In the genomic region with DNA sequence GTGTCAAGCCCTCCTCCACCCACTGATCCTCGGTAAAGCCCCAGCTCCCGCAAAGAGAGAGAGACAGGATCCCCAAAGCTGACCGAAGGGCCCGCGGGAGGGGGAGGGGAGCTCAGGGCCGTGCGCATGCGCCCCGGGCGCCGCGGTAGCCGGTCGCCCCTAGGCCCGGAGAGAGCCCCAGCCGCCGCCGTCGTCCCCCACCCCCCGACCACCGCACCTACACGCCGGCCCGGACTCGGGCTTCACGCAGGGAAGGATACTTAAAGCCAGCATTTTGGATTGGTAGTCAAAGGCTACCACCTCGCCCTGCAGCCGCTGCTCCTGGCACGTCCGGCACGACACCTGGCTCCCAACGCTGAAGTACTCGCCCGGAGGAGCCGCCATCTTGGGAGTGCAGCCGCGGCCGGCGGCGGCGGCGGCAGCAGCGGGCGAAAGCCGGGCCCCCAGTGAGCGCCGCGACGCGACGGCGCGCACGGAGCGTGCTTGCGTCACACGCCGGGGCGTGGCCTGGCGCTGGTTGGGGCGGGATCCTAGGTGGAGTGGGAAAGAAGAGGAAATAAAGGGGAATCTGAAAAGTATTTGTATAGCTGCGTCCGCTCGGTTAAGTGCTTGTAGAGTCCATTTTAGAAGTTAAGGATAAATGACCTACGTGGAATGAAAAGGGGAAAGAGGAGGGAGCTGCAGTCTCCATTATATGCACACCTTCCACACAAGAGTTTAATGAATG, we compare ENCODE assay signal across 1 cellular context.
TF ChIP-seq lines count a peak whose summit lies in the region.

A gene (minus strand): TSS at position 468 of the 727 bp plus-strand sequence. CDS start 84 bp downstream, at position 384.

TF ChIP-seq in HepG2, 621 proteins besides CTCF, POLR2A, EP300 and RAD21 (continued from another document and continues in another):
- TF ChIP-seq, protein P1, sequence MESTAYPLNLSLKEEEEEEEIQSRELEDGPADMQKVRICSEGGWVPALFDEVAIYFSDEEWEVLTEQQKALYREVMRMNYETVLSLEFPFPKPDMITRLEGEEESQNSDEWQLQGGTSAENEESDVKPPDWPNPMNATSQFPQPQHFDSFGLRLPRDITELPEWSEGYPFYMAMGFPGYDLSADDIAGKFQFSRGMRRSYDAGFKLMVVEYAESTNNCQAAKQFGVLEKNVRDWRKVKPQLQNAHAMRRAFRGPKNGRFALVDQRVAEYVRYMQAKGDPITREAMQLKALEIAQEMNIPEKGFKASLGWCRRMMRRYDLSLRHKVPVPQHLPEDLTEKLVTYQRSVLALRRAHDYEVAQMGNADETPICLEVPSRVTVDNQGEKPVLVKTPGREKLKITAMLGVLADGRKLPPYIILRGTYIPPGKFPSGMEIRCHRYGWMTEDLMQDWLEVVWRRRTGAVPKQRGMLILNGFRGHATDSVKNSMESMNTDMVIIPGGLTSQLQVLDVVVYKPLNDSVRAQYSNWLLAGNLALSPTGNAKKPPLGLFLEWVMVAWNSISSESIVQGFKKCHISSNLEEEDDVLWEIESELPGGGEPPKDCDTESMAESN (CRISPR knock-in tag; conservative IDR thresholded peaks at IDR 0.05), result peak; percentile 86
- TF ChIP-seq ZNF446 (CRISPR knock-in tag; IDR thresholded peaks at IDR 0.05) (peak; percentile 69; the same call in 1 of the 2 replicates), ATF1 (CRISPR knock-in tag; IDR thresholded peaks at IDR 0.05) (0 out of 2 replicates have a peak, but pooled peaks have one; percentile 18), NFYC (CRISPR knock-in tag; IDR thresholded peaks at IDR 0.05) (no peak), JUN (CRISPR knock-in tag; IDR thresholded peaks at IDR 0.05) (no peak; the same call in 1 of the 2 replicates), TOPORS (CRISPR knock-in tag; IDR thresholded peaks at IDR 0.05) (peak; percentile 62; the same call in 1 of the 2 replicates), HNF4G (IDR thresholded peaks at IDR 0.05; ENCODE audit: borderline replicate concordance, low read depth, low read length) (no peak), HNF4G (CRISPR knock-in tag; IDR thresholded peaks at IDR 0.05; ENCODE audit: borderline replicate concordance, low read depth) (0 out of 2 replicates have a peak, but pooled peaks have one; percentile 26), ERF (CRISPR knock-in tag; IDR thresholded peaks at IDR 0.05) (peak; percentile 19; the same call in 1 of the 2 replicates), WIZ (CRISPR knock-in tag; IDR thresholded peaks at IDR 0.05) (peak; percentile 65; the same call in 1 of the 2 replicates), PHF8 (CRISPR knock-in tag; IDR thresholded peaks at IDR 0.05) (peak; percentile 61), SMARCE1 (IDR thresholded peaks at IDR 0.05; ENCODE audit: borderline replicate concordance) (no peak), TAF15 (IDR thresholded peaks at IDR 0.05; ENCODE audit: low read depth, low read length, poor library complexity, severe bottlenecking) (peak; percentile 82), TAF1 (CRISPR knock-in tag; IDR thresholded peaks at IDR 0.05) (peak; percentile 65), RAD51 (IDR thresholded peaks at IDR 0.05; ENCODE audit: borderline replicate concordance) (no peak), CCDC6 (CRISPR knock-in tag; IDR thresholded peaks at IDR 0.05) (peak; percentile 25; the same call in 1 of the 2 replicates), MTF1 (CRISPR knock-in tag; IDR thresholded peaks at IDR 0.05) (no peak), ZNF761 (CRISPR knock-in tag; conservative IDR thresholded peaks at IDR 0.05) (peak; percentile 87), MBNL3 (CRISPR knock-in tag; conservative IDR thresholded peaks at IDR 0.05) (no peak), PHF20 (CRISPR knock-in tag; IDR thresholded peaks at IDR 0.05) (peak; percentile 50; the same call in 1 of the 2 replicates), GTF3A (CRISPR knock-in tag; conservative IDR thresholded peaks at IDR 0.05) (no peak), MTA1 (CRISPR knock-in tag; IDR thresholded peaks at IDR 0.05; ENCODE audit: borderline replicate concordance) (peak; percentile 33; the same call in 1 of the 2 replicates), SMAD1 (CRISPR knock-in tag; IDR thresholded peaks at IDR 0.05; ENCODE audit: borderline replicate concordance, low read depth) (no peak), MED1 (CRISPR knock-in tag; IDR thresholded peaks at IDR 0.05) (no peak), FOXJ3 (CRISPR knock-in tag; IDR thresholded peaks at IDR 0.05; ENCODE audit: borderline replicate concordance) (no peak), YEATS4 (CRISPR knock-in tag; IDR thresholded peaks at IDR 0.05; ENCODE audit: borderline replicate concordance) (peak; percentile 85; the same call in 1 of the 2 replicates)
- TF ChIP-seq, protein P2, sequence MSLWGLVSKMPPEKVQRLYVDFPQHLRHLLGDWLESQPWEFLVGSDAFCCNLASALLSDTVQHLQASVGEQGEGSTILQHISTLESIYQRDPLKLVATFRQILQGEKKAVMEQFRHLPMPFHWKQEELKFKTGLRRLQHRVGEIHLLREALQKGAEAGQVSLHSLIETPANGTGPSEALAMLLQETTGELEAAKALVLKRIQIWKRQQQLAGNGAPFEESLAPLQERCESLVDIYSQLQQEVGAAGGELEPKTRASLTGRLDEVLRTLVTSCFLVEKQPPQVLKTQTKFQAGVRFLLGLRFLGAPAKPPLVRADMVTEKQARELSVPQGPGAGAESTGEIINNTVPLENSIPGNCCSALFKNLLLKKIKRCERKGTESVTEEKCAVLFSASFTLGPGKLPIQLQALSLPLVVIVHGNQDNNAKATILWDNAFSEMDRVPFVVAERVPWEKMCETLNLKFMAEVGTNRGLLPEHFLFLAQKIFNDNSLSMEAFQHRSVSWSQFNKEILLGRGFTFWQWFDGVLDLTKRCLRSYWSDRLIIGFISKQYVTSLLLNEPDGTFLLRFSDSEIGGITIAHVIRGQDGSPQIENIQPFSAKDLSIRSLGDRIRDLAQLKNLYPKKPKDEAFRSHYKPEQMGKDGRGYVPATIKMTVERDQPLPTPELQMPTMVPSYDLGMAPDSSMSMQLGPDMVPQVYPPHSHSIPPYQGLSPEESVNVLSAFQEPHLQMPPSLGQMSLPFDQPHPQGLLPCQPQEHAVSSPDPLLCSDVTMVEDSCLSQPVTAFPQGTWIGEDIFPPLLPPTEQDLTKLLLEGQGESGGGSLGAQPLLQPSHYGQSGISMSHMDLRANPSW (CRISPR knock-in tag; IDR thresholded peaks at IDR 0.05; ENCODE audit: borderline replicate concordance), result no peak; the same call in 1 of the 2 replicates
- TF ChIP-seq, protein P3, sequence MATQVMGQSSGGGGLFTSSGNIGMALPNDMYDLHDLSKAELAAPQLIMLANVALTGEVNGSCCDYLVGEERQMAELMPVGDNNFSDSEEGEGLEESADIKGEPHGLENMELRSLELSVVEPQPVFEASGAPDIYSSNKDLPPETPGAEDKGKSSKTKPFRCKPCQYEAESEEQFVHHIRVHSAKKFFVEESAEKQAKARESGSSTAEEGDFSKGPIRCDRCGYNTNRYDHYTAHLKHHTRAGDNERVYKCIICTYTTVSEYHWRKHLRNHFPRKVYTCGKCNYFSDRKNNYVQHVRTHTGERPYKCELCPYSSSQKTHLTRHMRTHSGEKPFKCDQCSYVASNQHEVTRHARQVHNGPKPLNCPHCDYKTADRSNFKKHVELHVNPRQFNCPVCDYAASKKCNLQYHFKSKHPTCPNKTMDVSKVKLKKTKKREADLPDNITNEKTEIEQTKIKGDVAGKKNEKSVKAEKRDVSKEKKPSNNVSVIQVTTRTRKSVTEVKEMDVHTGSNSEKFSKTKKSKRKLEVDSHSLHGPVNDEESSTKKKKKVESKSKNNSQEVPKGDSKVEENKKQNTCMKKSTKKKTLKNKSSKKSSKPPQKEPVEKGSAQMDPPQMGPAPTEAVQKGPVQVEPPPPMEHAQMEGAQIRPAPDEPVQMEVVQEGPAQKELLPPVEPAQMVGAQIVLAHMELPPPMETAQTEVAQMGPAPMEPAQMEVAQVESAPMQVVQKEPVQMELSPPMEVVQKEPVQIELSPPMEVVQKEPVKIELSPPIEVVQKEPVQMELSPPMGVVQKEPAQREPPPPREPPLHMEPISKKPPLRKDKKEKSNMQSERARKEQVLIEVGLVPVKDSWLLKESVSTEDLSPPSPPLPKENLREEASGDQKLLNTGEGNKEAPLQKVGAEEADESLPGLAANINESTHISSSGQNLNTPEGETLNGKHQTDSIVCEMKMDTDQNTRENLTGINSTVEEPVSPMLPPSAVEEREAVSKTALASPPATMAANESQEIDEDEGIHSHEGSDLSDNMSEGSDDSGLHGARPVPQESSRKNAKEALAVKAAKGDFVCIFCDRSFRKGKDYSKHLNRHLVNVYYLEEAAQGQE (IDR thresholded peaks at IDR 0.05; ENCODE audit: borderline replicate concordance in 1 of 2, low read depth in 1 of 2, low read length in 2 of 2), result peak in 1 of 2 experiments; percentile 21; a peak in 1 of 4 replicates
- TF ChIP-seq, protein P4, sequence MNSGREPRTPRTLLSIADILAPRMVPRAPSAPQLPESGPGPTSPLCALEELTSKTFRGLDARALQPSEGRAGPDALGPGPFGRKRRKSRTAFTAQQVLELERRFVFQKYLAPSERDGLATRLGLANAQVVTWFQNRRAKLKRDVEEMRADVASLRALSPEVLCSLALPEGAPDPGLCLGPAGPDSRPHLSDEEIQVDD (CRISPR knock-in tag; IDR thresholded peaks at IDR 0.05; ENCODE audit: borderline replicate concordance), result no peak
- TF ChIP-seq, protein P5, sequence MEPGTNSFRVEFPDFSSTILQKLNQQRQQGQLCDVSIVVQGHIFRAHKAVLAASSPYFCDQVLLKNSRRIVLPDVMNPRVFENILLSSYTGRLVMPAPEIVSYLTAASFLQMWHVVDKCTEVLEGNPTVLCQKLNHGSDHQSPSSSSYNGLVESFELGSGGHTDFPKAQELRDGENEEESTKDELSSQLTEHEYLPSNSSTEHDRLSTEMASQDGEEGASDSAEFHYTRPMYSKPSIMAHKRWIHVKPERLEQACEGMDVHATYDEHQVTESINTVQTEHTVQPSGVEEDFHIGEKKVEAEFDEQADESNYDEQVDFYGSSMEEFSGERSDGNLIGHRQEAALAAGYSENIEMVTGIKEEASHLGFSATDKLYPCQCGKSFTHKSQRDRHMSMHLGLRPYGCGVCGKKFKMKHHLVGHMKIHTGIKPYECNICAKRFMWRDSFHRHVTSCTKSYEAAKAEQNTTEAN (CRISPR knock-in tag; conservative IDR thresholded peaks at IDR 0.05), result peak; percentile 53; the same call in 1 of the 2 replicates
- TF ChIP-seq, protein P6, sequence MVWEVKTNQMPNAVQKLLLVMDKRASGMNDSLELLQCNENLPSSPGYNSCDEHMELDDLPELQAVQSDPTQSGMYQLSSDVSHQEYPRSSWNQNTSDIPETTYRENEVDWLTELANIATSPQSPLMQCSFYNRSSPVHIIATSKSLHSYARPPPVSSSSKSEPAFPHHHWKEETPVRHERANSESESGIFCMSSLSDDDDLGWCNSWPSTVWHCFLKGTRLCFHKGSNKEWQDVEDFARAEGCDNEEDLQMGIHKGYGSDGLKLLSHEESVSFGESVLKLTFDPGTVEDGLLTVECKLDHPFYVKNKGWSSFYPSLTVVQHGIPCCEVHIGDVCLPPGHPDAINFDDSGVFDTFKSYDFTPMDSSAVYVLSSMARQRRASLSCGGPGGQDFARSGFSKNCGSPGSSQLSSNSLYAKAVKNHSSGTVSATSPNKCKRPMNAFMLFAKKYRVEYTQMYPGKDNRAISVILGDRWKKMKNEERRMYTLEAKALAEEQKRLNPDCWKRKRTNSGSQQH (CRISPR knock-in tag; IDR thresholded peaks at IDR 0.05; ENCODE audit: low read depth), result peak; percentile 3; the same call in 1 of the 2 replicates
- TF ChIP-seq, protein P7, sequence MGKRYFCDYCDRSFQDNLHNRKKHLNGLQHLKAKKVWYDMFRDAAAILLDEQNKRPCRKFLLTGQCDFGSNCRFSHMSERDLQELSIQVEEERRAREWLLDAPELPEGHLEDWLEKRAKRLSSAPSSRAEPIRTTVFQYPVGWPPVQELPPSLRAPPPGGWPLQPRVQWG (CRISPR knock-in tag; IDR thresholded peaks at IDR 0.05; ENCODE audit: borderline replicate concordance, low read depth), result no peak
- TF ChIP-seq, protein P8, sequence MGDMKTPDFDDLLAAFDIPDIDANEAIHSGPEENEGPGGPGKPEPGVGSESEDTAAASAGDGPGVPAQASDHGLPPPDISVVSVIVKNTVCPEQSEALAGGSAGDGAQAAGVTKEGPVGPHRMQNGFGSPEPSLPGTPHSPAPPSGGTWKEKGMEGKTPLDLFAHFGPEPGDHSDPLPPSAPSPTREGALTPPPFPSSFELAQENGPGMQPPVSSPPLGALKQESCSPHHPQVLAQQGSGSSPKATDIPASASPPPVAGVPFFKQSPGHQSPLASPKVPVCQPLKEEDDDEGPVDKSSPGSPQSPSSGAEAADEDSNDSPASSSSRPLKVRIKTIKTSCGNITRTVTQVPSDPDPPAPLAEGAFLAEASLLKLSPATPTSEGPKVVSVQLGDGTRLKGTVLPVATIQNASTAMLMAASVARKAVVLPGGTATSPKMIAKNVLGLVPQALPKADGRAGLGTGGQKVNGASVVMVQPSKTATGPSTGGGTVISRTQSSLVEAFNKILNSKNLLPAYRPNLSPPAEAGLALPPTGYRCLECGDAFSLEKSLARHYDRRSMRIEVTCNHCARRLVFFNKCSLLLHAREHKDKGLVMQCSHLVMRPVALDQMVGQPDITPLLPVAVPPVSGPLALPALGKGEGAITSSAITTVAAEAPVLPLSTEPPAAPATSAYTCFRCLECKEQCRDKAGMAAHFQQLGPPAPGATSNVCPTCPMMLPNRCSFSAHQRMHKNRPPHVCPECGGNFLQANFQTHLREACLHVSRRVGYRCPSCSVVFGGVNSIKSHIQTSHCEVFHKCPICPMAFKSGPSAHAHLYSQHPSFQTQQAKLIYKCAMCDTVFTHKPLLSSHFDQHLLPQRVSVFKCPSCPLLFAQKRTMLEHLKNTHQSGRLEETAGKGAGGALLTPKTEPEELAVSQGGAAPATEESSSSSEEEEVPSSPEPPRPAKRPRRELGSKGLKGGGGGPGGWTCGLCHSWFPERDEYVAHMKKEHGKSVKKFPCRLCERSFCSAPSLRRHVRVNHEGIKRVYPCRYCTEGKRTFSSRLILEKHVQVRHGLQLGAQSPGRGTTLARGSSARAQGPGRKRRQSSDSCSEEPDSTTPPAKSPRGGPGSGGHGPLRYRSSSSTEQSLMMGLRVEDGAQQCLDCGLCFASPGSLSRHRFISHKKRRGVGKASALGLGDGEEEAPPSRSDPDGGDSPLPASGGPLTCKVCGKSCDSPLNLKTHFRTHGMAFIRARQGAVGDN (CRISPR knock-in tag; IDR thresholded peaks at IDR 0.05), result peak; percentile 82
- TF ChIP-seq, protein P9, sequence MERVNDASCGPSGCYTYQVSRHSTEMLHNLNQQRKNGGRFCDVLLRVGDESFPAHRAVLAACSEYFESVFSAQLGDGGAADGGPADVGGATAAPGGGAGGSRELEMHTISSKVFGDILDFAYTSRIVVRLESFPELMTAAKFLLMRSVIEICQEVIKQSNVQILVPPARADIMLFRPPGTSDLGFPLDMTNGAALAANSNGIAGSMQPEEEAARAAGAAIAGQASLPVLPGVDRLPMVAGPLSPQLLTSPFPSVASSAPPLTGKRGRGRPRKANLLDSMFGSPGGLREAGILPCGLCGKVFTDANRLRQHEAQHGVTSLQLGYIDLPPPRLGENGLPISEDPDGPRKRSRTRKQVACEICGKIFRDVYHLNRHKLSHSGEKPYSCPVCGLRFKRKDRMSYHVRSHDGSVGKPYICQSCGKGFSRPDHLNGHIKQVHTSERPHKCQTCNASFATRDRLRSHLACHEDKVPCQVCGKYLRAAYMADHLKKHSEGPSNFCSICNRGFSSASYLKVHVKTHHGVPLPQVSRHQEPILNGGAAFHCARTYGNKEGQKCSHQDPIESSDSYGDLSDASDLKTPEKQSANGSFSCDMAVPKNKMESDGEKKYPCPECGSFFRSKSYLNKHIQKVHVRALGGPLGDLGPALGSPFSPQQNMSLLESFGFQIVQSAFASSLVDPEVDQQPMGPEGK (CRISPR knock-in tag; IDR thresholded peaks at IDR 0.05), result peak; percentile 19; the same call in 1 of the 2 replicates
- TF ChIP-seq, protein P10, sequence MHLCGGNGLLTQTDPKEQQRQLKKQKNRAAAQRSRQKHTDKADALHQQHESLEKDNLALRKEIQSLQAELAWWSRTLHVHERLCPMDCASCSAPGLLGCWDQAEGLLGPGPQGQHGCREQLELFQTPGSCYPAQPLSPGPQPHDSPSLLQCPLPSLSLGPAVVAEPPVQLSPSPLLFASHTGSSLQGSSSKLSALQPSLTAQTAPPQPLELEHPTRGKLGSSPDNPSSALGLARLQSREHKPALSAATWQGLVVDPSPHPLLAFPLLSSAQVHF (CRISPR knock-in tag; IDR thresholded peaks at IDR 0.05), result 0 out of 2 replicates have a peak, but pooled peaks have one; percentile 23
